In the genomic region with DNA sequence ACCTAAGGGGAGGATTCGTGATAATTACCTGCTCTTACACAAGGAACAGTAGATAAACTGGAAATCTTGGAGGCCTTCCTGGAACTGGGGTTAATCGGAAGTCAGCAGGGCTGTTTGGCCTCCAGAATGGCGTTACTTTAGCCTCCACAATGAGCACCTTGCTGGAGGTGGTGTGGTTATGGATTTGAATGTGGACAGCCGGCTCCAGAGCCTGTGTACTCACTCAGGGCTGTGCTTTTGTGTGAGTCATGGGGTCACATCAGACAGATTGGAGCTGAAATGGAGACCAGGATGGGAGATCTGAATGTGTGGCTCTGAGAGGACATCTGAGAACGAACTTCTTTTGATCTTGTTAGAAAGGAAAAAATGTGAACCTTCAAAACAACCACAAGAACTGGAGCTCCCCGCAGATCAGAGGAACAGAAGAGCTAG, we compare ENCODE assay signal across 1 cellular context.
TF ChIP-seq lines count a peak whose summit lies in the region.

No MANE protein-coding gene starts in this region.

TF ChIP-seq in GM12891, 5 proteins besides CTCF, POLR2A, EP300 and RAD21 (continued from another document):
- TF ChIP-seq PAX5 (IDR thresholded peaks at IDR 0.05; ENCODE audit: insufficient read depth, low read length, severe bottlenecking), result no peak
